1 cellular context compared by ENCODE assay signal in genomic region chr6:6724319-6725119, GRCh38.
A peak's percentile ranks its signal among the peaks of the same experiment; 100 is the strongest.
TF ChIP-seq lines count a peak whose summit lies in the region.

No MANE protein-coding gene starts in this region.

TF ChIP-seq in K562, 482 proteins besides CTCF, POLR2A, EP300 and RAD21 (continued from another document and continues in another):
- TF ChIP-seq ZNF436 (CRISPR knock-in tag; IDR thresholded peaks at IDR 0.05): no peak
- TF ChIP-seq MAFK (IDR thresholded peaks at IDR 0.05; ENCODE audit: low read length): peak; percentile 46
- no peak for TF ChIP-seq GATAD2A (IDR thresholded peaks at IDR 0.05)
- TF ChIP-seq SMARCC2 (IDR thresholded peaks at IDR 0.05; ENCODE audit: low read depth): no peak
- no peak for TF ChIP-seq MITF (IDR thresholded peaks at IDR 0.05)
- TF ChIP-seq ADNP (tag; IDR thresholded peaks at IDR 0.05): no peak
- no peak for TF ChIP-seq ZNF444 (CRISPR knock-in tag; IDR thresholded peaks at IDR 0.05)
- no peak for TF ChIP-seq XRCC3 (IDR thresholded peaks at IDR 0.05)
- TF ChIP-seq CCNT2 (IDR thresholded peaks at IDR 0.05; ENCODE audit: borderline replicate concordance, extremely low read depth, insufficient read length, low read depth, low read length): no peak
- TF ChIP-seq ESRRB (CRISPR knock-in tag; IDR thresholded peaks at IDR 0.05; ENCODE audit: borderline replicate concordance): no peak
- no peak for TF ChIP-seq SOX6 (IDR thresholded peaks at IDR 0.05)
- no peak for TF ChIP-seq BCLAF1 (IDR thresholded peaks at IDR 0.05; ENCODE audit: borderline replicate concordance in 1 of 2, control insufficient read depth in 1 of 2, low read depth in 2 of 2, low read length in 1 of 2)
- peak; percentile 29; the same call in 1 of the 2 replicates for TF ChIP-seq PHF21A (IDR thresholded peaks at IDR 0.05; ENCODE audit: borderline replicate concordance, low read depth)
- TF ChIP-seq ZNF134 (CRISPR knock-in tag; conservative IDR thresholded peaks at IDR 0.05): no peak
- TF ChIP-seq DEAF1 (CRISPR knock-in tag; IDR thresholded peaks at IDR 0.05): peak; percentile 67
- TF ChIP-seq ZNF76 (CRISPR knock-in tag; IDR thresholded peaks at IDR 0.05; ENCODE audit: borderline replicate concordance): no peak
- no peak for TF ChIP-seq RBM14 (IDR thresholded peaks at IDR 0.05; ENCODE audit: borderline replicate concordance, insufficient read depth, low read depth, low read length)
- no peak for TF ChIP-seq AFF4 (CRISPR knock-in tag; IDR thresholded peaks at IDR 0.05)
- no peak for TF ChIP-seq IRF9 (tag; IDR thresholded peaks at IDR 0.05)
- no peak; the same call in 1 of the 2 replicates for TF ChIP-seq ZNF766 (CRISPR knock-in tag; conservative IDR thresholded peaks at IDR 0.05)
- no peak for TF ChIP-seq NONO (IDR thresholded peaks at IDR 0.05; ENCODE audit: low read depth in 2 of 2, low read length in 1 of 2)
- TF ChIP-seq SAP30 (IDR thresholded peaks at IDR 0.05; ENCODE audit: borderline replicate concordance, insufficient read depth, low read depth, low read length, poor library complexity, severe bottlenecking): no peak
- peak; percentile 21; the same call in 1 of the 2 replicates for TF ChIP-seq HCFC1 (IDR thresholded peaks at IDR 0.05; ENCODE audit: low read depth, low read length)
- TF ChIP-seq CREB3L1 (IDR thresholded peaks at IDR 0.05; ENCODE audit: borderline replicate concordance, low read depth): no peak
- no peak for TF ChIP-seq SRSF1 (IDR thresholded peaks at IDR 0.05; ENCODE audit: low read depth, low read length)
- TF ChIP-seq JUN (IDR thresholded peaks at IDR 0.05; ENCODE audit: borderline replicate concordance, low read depth, low read length): 0 out of 2 replicates have a peak, but pooled peaks have one; percentile 20
- TF ChIP-seq JUN (CRISPR knock-in tag; IDR thresholded peaks at IDR 0.05; ENCODE audit: borderline replicate concordance): no peak
- no peak for TF ChIP-seq TSC22D4 (tag; IDR thresholded peaks at IDR 0.05)
- TF ChIP-seq ZBTB7A (IDR thresholded peaks at IDR 0.05; ENCODE audit: borderline replicate concordance, control insufficient read depth, low read depth, low read length): peak; percentile 90
- no peak for TF ChIP-seq ZNF589 (CRISPR knock-in tag; IDR thresholded peaks at IDR 0.05; ENCODE audit: low read depth)
- TF ChIP-seq MIER1 (IDR thresholded peaks at IDR 0.05; ENCODE audit: low read depth): peak; percentile 93
- no peak for TF ChIP-seq ZFP36 (IDR thresholded peaks at IDR 0.05; ENCODE audit: low read depth, low read length, partially characterized antibody)
- peak in 1 of 2 experiments; percentile 37; a peak in 1 of 4 replicates for TF ChIP-seq RCOR1 (IDR thresholded peaks at IDR 0.05; ENCODE audit: borderline replicate concordance in 1 of 2, low read depth in 2 of 2, low read length in 2 of 2)
- TF ChIP-seq SMARCA5 (IDR thresholded peaks at IDR 0.05): no peak
- no peak for TF ChIP-seq FOXP4 (CRISPR knock-in tag; IDR thresholded peaks at IDR 0.05; ENCODE audit: borderline replicate concordance)
- TF ChIP-seq YBX1 (IDR thresholded peaks at IDR 0.05): no peak
- no peak for TF ChIP-seq MCM2 (IDR thresholded peaks at IDR 0.05; ENCODE audit: low read depth)
- no peak for TF ChIP-seq ZNF347 (CRISPR knock-in tag; IDR thresholded peaks at IDR 0.05; ENCODE audit: low read depth)
- TF ChIP-seq TFE3 (CRISPR knock-in tag; IDR thresholded peaks at IDR 0.05): no peak
- peak; percentile 48; the same call in 1 of the 2 replicates for TF ChIP-seq L3MBTL2 (IDR thresholded peaks at IDR 0.05)
- no peak for TF ChIP-seq KDM1A (IDR thresholded peaks at IDR 0.05)
- TF ChIP-seq SRF (CRISPR knock-in tag; IDR thresholded peaks at IDR 0.05): no peak
- no peak for TF ChIP-seq ETV1 (tag; conservative IDR thresholded peaks at IDR 0.05; ENCODE audit: low read depth)
- no peak for TF ChIP-seq PHF20 (IDR thresholded peaks at IDR 0.05; ENCODE audit: partially characterized antibody)
- TF ChIP-seq ETS1 (conservative IDR thresholded peaks at IDR 0.05; ENCODE audit: control insufficient read depth, low read depth, low read length): 0 out of 2 replicates have a peak, but pooled peaks have one; percentile 31
- no peak for TF ChIP-seq ZNF561 (CRISPR knock-in tag; conservative IDR thresholded peaks at IDR 0.05)
- no peak for TF ChIP-seq ZNF311 (CRISPR knock-in tag; IDR thresholded peaks at IDR 0.05)
- TF ChIP-seq ZNF165 (CRISPR knock-in tag; IDR thresholded peaks at IDR 0.05; ENCODE audit: borderline replicate concordance): no peak
- no peak for TF ChIP-seq TAF15 (IDR thresholded peaks at IDR 0.05; ENCODE audit: low read depth, low read length)
